In genomic region chr1:204583909-204584632, GRCh38 we compare ENCODE assay signal across 14 cellular contexts.
DNase-seq lines count a peak whose midpoint lies in the region; ATAC-seq and FAIRE-seq lines count a peak whose summit lies in the region.
"Had no signal": no experiment of that assay in that cellular context is flagged by ENCODE, and none has a peak within 500 bp of the region (broad histone marks: within the 10 kb centered on the region; RNA-seq: fewer than 3 reads in every experiment).

No MANE protein-coding gene starts in this region.

- POLR2A ChIA-PET in T-cell (lab: Charles Lee) = no interaction called here
- POLR2A ChIA-PET in naive thymus-derived CD4-positive, alpha-beta T cell (lab: Charles Lee) = no interaction called here

- no peaks in the 10 kb centered on the region for H3K27me3 Mint-ChIP-seq in T-cell
- H3K27me3 Mint-ChIP-seq in naive thymus-derived CD4-positive, alpha-beta T cell = no peaks in the 10 kb centered on the region
- H3K27me3 Mint-ChIP-seq in activated T-cell treated with anti-CD3 and anti-CD28 coated beads, Interleukin-2, amount 50 U/mL, for 72 hours (ENCODE audit: low read depth) = no peaks in the 10 kb centered on the region

- H3K4me3 Mint-ChIP-seq in T-cell = no peak overlapping the region
- H3K4me3 Mint-ChIP-seq in naive thymus-derived CD4-positive, alpha-beta T cell = peak overlapping the region in 2 of 10 donors; percentile 12 to 25
- H3K4me3 Mint-ChIP-seq in activated T-cell treated with anti-CD3 and anti-CD28 coated beads, Interleukin-2, amount 50 U/mL, for 72 hours = no peak overlapping the region

- peak overlapping the region; percentile 28 to 49 for H3K27ac Mint-ChIP-seq in T-cell
- H3K27ac Mint-ChIP-seq in naive thymus-derived CD4-positive, alpha-beta T cell = peak overlapping the region in 5 of 9 donors; percentile 39 to 59 (median 43)
- no peak overlapping the region for H3K27ac Mint-ChIP-seq in activated T-cell treated with anti-CD3 and anti-CD28 coated beads, Interleukin-2, amount 50 U/mL, for 72 hours
- H3K27ac Mint-ChIP-seq: activated T-helper 2 cell treated with anti-CD3 and anti-CD28 coated beads, Interferon-gamma antibody, Interleukin-2, Interleukin-4, amounts not matched to agents 10 μg/mL and 5 μg/mL and 100 μg/mL, durations not matched to agents 14 hours and 24 hours and 36 hours had no signal

- no peak overlapping the region for H3K4me3 ChIP-seq in naive thymus-derived CD4-positive, alpha-beta T cell (ENCODE audit: low read length)

- peak; percentile 77 for DNase-seq in G401 (ENCODE audit: low spot score)
- DNase-seq in NCI-H1436 (lab: John Stamatoyannopoulos, UW) = peak; percentile 97
- no peak for DNase-seq in T-cell
- DNase-seq in naive thymus-derived CD4-positive, alpha-beta T cell = no peak
- DNase-seq in stimulated activated CD4-positive, alpha-beta T cell treated with anti-CD3 and anti-CD28 coated beads, Interleukin-12 subunit alpha, Interleukin-12 subunit beta, amount 100 ng/mL, for 4 hours = no peak
- no peak for DNase-seq in activated T-cell treated with anti-CD3 and anti-CD28 coated beads, Interleukin-2, amount 50 U/mL, for 72 hours
- no peak for DNase-seq in HTR-8/SVneo (ENCODE audit: insufficient read length, low spot score)
- DNase-seq in ecto neural progenitor cell (ENCODE audit: low spot score) = no peak
- DNase-seq: central memory CD4-positive, alpha-beta T cell; natural killer cell; NCI-H146 had no signal

- H3K9me3 Mint-ChIP-seq in T-cell = no peaks in the 10 kb centered on the region
- peaks cover 0 to 1% (median 0%) of the 10 kb centered on the region in 11 donors for H3K9me3 Mint-ChIP-seq in naive thymus-derived CD4-positive, alpha-beta T cell
- H3K9me3 Mint-ChIP-seq in activated T-cell treated with anti-CD3 and anti-CD28 coated beads, Interleukin-2, amount 50 U/mL, for 72 hours = no peaks in the 10 kb centered on the region
- H3K9me3 Mint-ChIP-seq: activated T-helper 2 cell treated with anti-CD3 and anti-CD28 coated beads, Interferon-gamma antibody, Interleukin-2, Interleukin-4, amounts not matched to agents 10 μg/mL and 5 μg/mL and 100 μg/mL, durations not matched to agents 14 hours and 24 hours and 36 hours; natural killer cell had no signal

- no peak for ATAC-seq in T-cell (replicated peaks in 1 of 4)
- no peak for ATAC-seq in naive thymus-derived CD4-positive, alpha-beta T cell
- no peak for ATAC-seq in activated T-cell treated with anti-CD3 and anti-CD28 coated beads, Interleukin-2, amount 50 U/mL, for 72 hours (replicated peaks in 1 of 2)

- H3K4me1 ChIP-seq in naive thymus-derived CD4-positive, alpha-beta T cell (ENCODE audit: control insufficient read depth in 2 of 2, insufficient read depth in 2 of 2, low read length in 2 of 2) = peaks cover 5 to 17% of the 10 kb centered on the region in 2 donors

- FAIRE-seq in HTR-8/SVneo (lab: Jason Lieb, UNC) = no peak
- FAIRE-seq: D721Med had no signal

- no peaks in the 10 kb centered on the region for H3K9me3 ChIP-seq in naive thymus-derived CD4-positive, alpha-beta T cell (ENCODE audit: control insufficient read depth in 2 of 3, low read length in 3 of 3)

- no peak overlapping the region for H3K27ac ChIP-seq in naive thymus-derived CD4-positive, alpha-beta T cell (ENCODE audit: low read depth, low read length)
- H3K27ac ChIP-seq: RWPE1 had no signal

- peaks cover 12 to 34% (median 23%) of the 10 kb centered on the region in 3 donors for H3K4me1 Mint-ChIP-seq in T-cell
- H3K4me1 Mint-ChIP-seq in naive thymus-derived CD4-positive, alpha-beta T cell = peaks cover 14 to 35% (median 28%) of the 10 kb centered on the region in 7 donors
- H3K4me1 Mint-ChIP-seq in activated T-cell treated with anti-CD3 and anti-CD28 coated beads, Interleukin-2, amount 50 U/mL, for 72 hours (ENCODE audit: low read depth) = peaks cover 15% of the 10 kb centered on the region

- H3K27me3 ChIP-seq in naive thymus-derived CD4-positive, alpha-beta T cell (ENCODE audit: control insufficient read depth in 2 of 2, insufficient read depth in 2 of 2, low read length in 2 of 2) = no peaks in the 10 kb centered on the region

- peaks cover 25% of the 10 kb centered on the region for H3K36me3 Mint-ChIP-seq in T-cell
- peaks cover 6 to 36% (median 13%) of the 10 kb centered on the region in 5 donors for H3K36me3 Mint-ChIP-seq in naive thymus-derived CD4-positive, alpha-beta T cell
- H3K36me3 Mint-ChIP-seq in activated T-cell treated with anti-CD3 and anti-CD28 coated beads, Interleukin-2, amount 50 U/mL, for 72 hours (ENCODE audit: insufficient read depth in 2 of 2) = peaks cover 0 to 2% of the 10 kb centered on the region in 2 donors
- H3K36me3 Mint-ChIP-seq: natural killer cell had no signal

- intact Hi-C loops in naive thymus-derived CD4-positive, alpha-beta T cell (cut with micrococcal nuclease) = no loop called here

- CTCF ChIA-PET in T-cell (lab: Charles Lee) = interaction anchor here in 1 of 2 donors (0.7 kb wide), 1 partner anchor 223 kb away, joined by 5 read pairs; no protein-coding TSS in a partner anchor
- CTCF ChIA-PET in naive thymus-derived CD4-positive, alpha-beta T cell (lab: Charles Lee) = interaction anchor here (0.6 to 0.8 kb wide), 2 partner anchors 38 to 223 kb away, joined by 4 to 10 read pairs; no protein-coding TSS in a partner anchor

- peaks cover 0 to 3% (median 3%) of the 10 kb centered on the region in 3 experiments for H3K36me3 ChIP-seq in naive thymus-derived CD4-positive, alpha-beta T cell (ENCODE audit: control insufficient read depth in 2 of 3, insufficient read depth in 3 of 3, low read length in 3 of 3)

- in situ Hi-C loops in G401 (cut with HindIII; ENCODE audit: low sequenced_read_pairs) = no loop called here

Comparison
In these comparisons a context has a peak if more than half of its experiments do, and no peak if none do; other contexts are left out.
1. DNase-seq: peak in G401 (single experiment) and NCI-H1436 (single experiment); none in T-cell (0 of 34), naive thymus-derived CD4-positive, alpha-beta T cell (0 of 9), stimulated activated CD4-positive, alpha-beta T cell treated with anti-CD3 and anti-CD28 coated beads, Interleukin-12 subunit alpha, Interleukin-12 subunit beta, amount 100 ng/mL, for 4 hours (single experiment), activated T-cell treated with anti-CD3 and anti-CD28 coated beads, Interleukin-2, amount 50 U/mL, for 72 hours (0 of 2), HTR-8/SVneo (single experiment) and ecto neural progenitor cell (single experiment).